Comparison of ENCODE assay signal across 21 cellular contexts in the genomic region with DNA sequence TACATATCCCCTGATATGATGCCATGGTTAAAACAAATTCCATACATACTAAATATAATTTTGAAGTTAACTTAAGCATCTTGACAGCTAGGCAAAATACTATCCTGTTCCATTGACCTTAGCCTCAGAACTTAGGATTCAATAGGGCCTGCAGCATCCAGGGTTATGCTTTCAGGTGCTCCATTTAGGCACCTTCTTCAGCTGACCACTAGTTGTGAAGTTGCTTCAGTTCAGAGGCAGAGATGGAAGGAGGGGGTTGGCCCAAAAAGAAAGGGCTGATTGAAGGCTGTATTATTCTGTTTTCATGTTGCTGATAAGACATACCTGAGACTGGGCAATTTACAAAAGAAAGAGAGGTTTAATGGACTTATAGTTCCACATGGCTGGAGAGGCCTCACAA.
"Had no signal": no experiment of that assay in that cellular context is flagged by ENCODE, and none has a peak within 500 bp of the region (broad histone marks: within the 10 kb centered on the region; RNA-seq: fewer than 3 reads in every experiment).

No MANE protein-coding gene starts in this region.

- H3K4me3 ChIP-seq: coronary artery, gastrocnemius medialis, lower lobe of right lung, pancreas, smooth muscle cell, testis, tibial artery had no signal

- H3K9me3 ChIP-seq: gastrocnemius medialis, lower lobe of right lung, pancreas, testis, tibial artery had no signal

- H3K4me2 ChIP-seq: smooth muscle cell had no signal

- DNase-seq: dermis blood vessel endothelial cell; effector memory CD8-positive, alpha-beta T cell; foreskin fibroblast; gastrocnemius medialis; left ventricle myocardium superior; lower lobe of right lung; naive thymus-derived CD8-positive, alpha-beta T cell; occipital lobe; pancreas; stimulated activated CD4-positive, alpha-beta T cell treated with anti-CD3 and anti-CD28 coated beads, Interleukin-12 subunit alpha, Interleukin-12 subunit beta, amount 100 ng/mL, for 4 hours; stimulated activated CD4-positive, alpha-beta T cell treated with anti-CD3 and anti-CD28 coated beads, Interleukin-1b, Interleukin-23, amount 100 ng/mL, for 48 hours; stimulated activated CD4-positive, alpha-beta T cell treated with anti-CD3 and anti-CD28 coated beads, Interleukin-4, amount 100 ng/mL, for 1 hour; stimulated activated CD8-positive, alpha-beta memory T cell treated with anti-CD3 and anti-CD28 coated beads, Interleukin-4, amount 100 ng/mL, for 48 hours; stimulated activated naive CD4-positive, alpha-beta T cell; substantia nigra; testis; tibial artery had no signal

- H3K4me1 ChIP-seq: gastrocnemius medialis, lower lobe of right lung, testis, tibial artery had no signal

- H3K27me3 ChIP-seq: gastrocnemius medialis, pancreas, testis, tibial artery had no signal

- FAIRE-seq: keratinocyte, pancreas had no signal

- H3K27ac ChIP-seq: coronary artery, gastrocnemius medialis, lower lobe of right lung, pancreas, testis, tibial artery had no signal

- ATAC-seq: effector memory CD8-positive, alpha-beta T cell; gastrocnemius medialis; left ventricle myocardium superior; lower lobe of right lung; naive thymus-derived CD8-positive, alpha-beta T cell; pancreas; sciatic nerve had no signal

- H3K36me3 ChIP-seq: gastrocnemius medialis, lower lobe of right lung, pancreas, tibial artery had no signal
